In the genomic region with DNA sequence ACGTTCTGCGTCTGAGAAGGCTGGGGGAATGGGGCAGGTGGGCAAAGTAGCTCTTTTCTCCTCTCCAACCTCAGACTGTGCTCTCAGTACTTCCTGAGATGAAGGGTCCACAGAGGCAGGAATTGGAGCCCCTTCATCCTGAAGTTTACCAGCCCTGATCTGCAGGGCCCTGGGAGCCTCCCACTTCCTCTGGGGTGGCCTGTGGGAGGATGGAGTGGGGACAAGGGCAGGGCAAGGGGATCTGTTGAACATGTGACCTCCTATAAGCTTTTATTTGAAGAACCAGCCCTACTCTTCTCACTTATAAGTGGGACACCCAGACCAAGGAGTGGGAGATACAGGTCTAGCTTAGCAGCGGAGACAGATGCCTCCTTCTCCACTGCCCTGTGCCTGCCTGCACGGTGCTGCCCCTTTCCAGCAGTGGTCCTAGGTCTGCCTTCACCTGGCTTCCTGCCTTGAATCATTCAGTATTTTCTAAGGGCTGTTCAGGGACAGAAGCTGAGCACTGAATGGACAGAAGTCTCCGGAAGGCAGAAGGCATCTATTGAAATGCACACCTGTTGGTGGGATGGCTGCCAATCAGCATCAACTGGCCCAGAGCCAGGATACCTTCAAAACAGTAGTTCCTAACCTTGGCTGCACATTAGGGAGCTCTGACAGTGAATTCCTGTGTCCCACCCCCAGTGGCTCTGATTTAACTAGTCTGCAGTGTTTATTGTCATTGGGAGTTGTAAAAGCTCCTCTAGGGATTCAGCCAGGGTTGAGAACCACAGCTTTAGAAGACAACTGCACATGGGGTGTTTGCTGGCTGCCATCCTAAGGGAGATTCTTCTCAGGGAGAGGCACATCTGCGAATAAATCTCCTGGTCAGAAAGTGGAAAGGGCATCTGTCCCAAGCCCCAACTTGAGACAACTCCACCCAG, we compare ENCODE assay signal across 11 cellular contexts. TPM values are rescaled to one million over a fixed set of nuclear protein-coding genes. Genes with fewer than 3 reads are reported as not detected.
DNase-seq lines count a peak whose midpoint lies in the region; ATAC-seq and TF ChIP-seq lines count a peak whose summit lies in the region.
"Had no signal": no experiment of that assay in that cellular context is flagged by ENCODE, and none has a peak within 500 bp of the region (broad histone marks: within the 10 kb centered on the region; RNA-seq: fewer than 3 reads in every experiment).

No MANE protein-coding gene starts in this region.

- ATAC-seq in HG02623 (IDR thresholded peaks at IDR 0.05; ENCODE audit: unreplicated experiment), result no peak

- peak; percentile 26 for DNase-seq in COR-L47 (lab: John Stamatoyannopoulos, UW)
- DNase-seq in RKO (ENCODE audit: low spot score), result peak; percentile 82
- peak; percentile 42 for DNase-seq in kidney tubule cell (ENCODE audit: low spot score)
- DNase-seq in dorsolateral prefrontal cortex, result no peak
- no peak for DNase-seq in activated effector memory CD4-positive, alpha-beta T cell treated with anti-CD3 and anti-CD28 coated beads, Interleukin-2, amount 50 U/mL, for 16 hours
- DNase-seq in spleen, result no peak
- DNase-seq: activated T-cell treated with anti-CD3 and anti-CD28 coated beads for 4 hours, SIG-M5 had no signal

- TF ChIP-seq CTCF in dorsolateral prefrontal cortex (IDR thresholded peaks at IDR 0.05 in 54 of 56, conservative IDR thresholded peaks at IDR 0.05 in 2 of 56; ENCODE audit: low read depth in 1 of 56, partially characterized antibody in 56 of 56), result no peak
- no peak for TF ChIP-seq CTCF in spleen (IDR thresholded peaks at IDR 0.05 in 8 of 11, conservative IDR thresholded peaks at IDR 0.05 in 3 of 11)

- no peak overlapping the region for H2AFZ ChIP-seq in ACC112 (ENCODE audit: low read length, unreplicated experiment)

- H3K79me2 ChIP-seq in ACC112 (ENCODE audit: control insufficient read depth, insufficient read depth, low read length, unreplicated experiment), result peaks cover 25% of the 10 kb centered on the region

- WGBS in spleen, 5 donors, result 59 to 76% (median 65%) methylated on average over 6 of the region's 6 CpGs

- no peaks in the 10 kb centered on the region for H3K9me3 ChIP-seq in spleen

- H3K36me3 ChIP-seq in ACC112 (ENCODE audit: insufficient read depth, low read length), result no peaks in the 10 kb centered on the region
- H3K36me3 ChIP-seq in spleen, result no peaks in the 10 kb centered on the region

- peak overlapping the region; percentile 87 for H3K27ac ChIP-seq in ACC112 (ENCODE audit: low read depth, low read length)
- peak overlapping the region in 29 of 59 donors; percentile 3 to 61 (median 35) for H3K27ac ChIP-seq in dorsolateral prefrontal cortex
- peak overlapping the region in 3 of 8 donors; percentile 5 to 42 (median 31) for H3K27ac ChIP-seq in spleen

- intact Hi-C loops in dorsolateral prefrontal cortex (cut with DNase I), result loop anchor here (2.0 to 5.0 kb wide), 4 partner anchors 47 to 55 kb away; no protein-coding TSS in a partner anchor
- intact Hi-C loops in spleen (cut with DNase I; ENCODE audit: low total_unique reads), result no loop called here

- H3K27me3 ChIP-seq in ACC112 (ENCODE audit: insufficient read depth, low read length), result no peaks in the 10 kb centered on the region
- peaks cover 0 to 3% (median 0%) of the 10 kb centered on the region in 45 donors for H3K27me3 ChIP-seq in dorsolateral prefrontal cortex
- H3K27me3 ChIP-seq in spleen (replicated peaks in 1 of 7), result peaks cover 0 to 67% (median 17%) of the 10 kb centered on the region in 7 donors

- TF ChIP-seq POLR2A in spleen (IDR thresholded peaks at IDR 0.05), result no peak

- H3K4me1 ChIP-seq in ACC112 (ENCODE audit: control insufficient read depth, insufficient read depth, low read length, unreplicated experiment) (peaks cover 54% of the 10 kb centered on the region), spleen (peaks cover 8 to 47% (median 20%) of the 10 kb centered on the region in 6 donors)

- H3K4me3 ChIP-seq in ACC112 (ENCODE audit: low read depth, low read length) (peak overlapping the region; percentile 41), dorsolateral prefrontal cortex (no peak overlapping the region), spleen (no peak overlapping the region)

RNA-seq across cellular contexts. Expression of gene ARHGAP22, which starts 2.7 kb away (rescaled TPM):
- 100 to 1,000 TPM in 1 of 120 experiments, 10 to 100 TPM in 119; 17.5 to 100 (median 34.4) TPM for total RNA-seq in dorsolateral prefrontal cortex
- total RNA-seq in spleen, result 1 to 10 TPM in 5 of 7 donors, under 1 TPM in 2; 0.56 to 7.5 (median 3.1) TPM
- polyA plus RNA-seq in spleen, result 1 to 10 TPM; 1.9 to 5.1 (median 3.4) TPM
- polyA plus RNA-seq: CD4-positive, alpha-beta memory T cell had no signal

Comparison
In these comparisons a context has a peak if more than half of its experiments do, and no peak if none do; other contexts are left out.
1. DNase-seq: peak in COR-L47 (single experiment), RKO (single experiment) and kidney tubule cell (single experiment); none in dorsolateral prefrontal cortex (0 of 10), activated effector memory CD4-positive, alpha-beta T cell treated with anti-CD3 and anti-CD28 coated beads, Interleukin-2, amount 50 U/mL, for 16 hours (single experiment) and spleen (single experiment).